3 cellular contexts compared by ENCODE assay signal in the genomic region with DNA sequence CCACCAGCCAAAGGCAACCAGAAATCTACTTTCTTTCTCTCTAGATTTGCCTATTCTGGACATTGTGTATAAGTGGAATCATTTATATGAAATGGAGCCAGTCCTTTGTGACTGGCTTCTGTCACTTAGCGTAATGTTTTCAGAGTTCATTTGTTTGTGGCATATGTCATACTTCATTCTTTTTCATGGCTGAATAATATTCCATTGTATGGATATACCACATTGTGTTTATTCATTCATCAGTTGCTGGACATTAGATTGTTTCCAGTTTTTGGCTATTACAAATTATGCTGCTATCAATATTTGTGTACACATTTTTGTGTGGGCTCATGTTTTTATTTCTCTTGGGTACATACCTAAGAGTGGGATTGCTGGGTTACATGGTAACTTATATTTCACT.
A peak's percentile ranks its signal among the peaks of the same experiment; 100 is the strongest.
TF ChIP-seq lines count a peak whose summit lies in the region.

No MANE protein-coding gene starts in this region.

TF ChIP-seq in HEK293, 187 proteins besides CTCF, POLR2A, EP300 and RAD21 (continued from another document):
- TF ChIP-seq, protein P1, sequence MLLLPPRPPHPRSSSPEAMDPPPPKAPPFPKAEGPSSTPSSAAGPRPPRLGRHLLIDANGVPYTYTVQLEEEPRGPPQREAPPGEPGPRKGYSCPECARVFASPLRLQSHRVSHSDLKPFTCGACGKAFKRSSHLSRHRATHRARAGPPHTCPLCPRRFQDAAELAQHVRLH (tag by site-specific recombination; IDR thresholded peaks at IDR 0.05): peak; percentile 67; the same call in 1 of the 2 replicates
- TF ChIP-seq ZNF146 (tag by site-specific recombination; IDR thresholded peaks at IDR 0.05): peak; percentile 93
TF ChIP-seq in HEK293: peak in this region for 2.

TF ChIP-seq in WTC11, 78 proteins besides CTCF, POLR2A, EP300 and RAD21 (continued from another document):
- TF ChIP-seq MXD4 (CRISPR knock-in tag; IDR thresholded peaks at IDR 0.05; ENCODE audit: borderline replicate concordance) (no peak), CREB1 (CRISPR knock-in tag; IDR thresholded peaks at IDR 0.05) (no peak)

TF ChIP-seq in H1, 55 proteins besides CTCF, POLR2A, EP300 and RAD21 (continued from another document):
- no peak for TF ChIP-seq EGR1 (IDR thresholded peaks at IDR 0.05; ENCODE audit: borderline replicate concordance, low read depth, low read length)
TF ChIP-seq in H1: peak in this region for 1.
